Comparison of ENCODE assay signal across 1 cellular context in genomic region chr16:4021070-4021779, GRCh38.
TF ChIP-seq lines count a peak whose summit lies in the region.

No MANE protein-coding gene starts in this region.

TF ChIP-seq in H1, 55 proteins besides CTCF, POLR2A, EP300 and RAD21 (continued from another document):
- TF ChIP-seq FOSL1 (IDR thresholded peaks at IDR 0.05; ENCODE audit: insufficient read depth, low read depth, low read length) (no peak), HDAC6 (IDR thresholded peaks at IDR 0.05; ENCODE audit: low read depth, low read length) (no peak)
